Comparison of ENCODE assay signal across 9 cellular contexts in genomic region chr22:19149962-19150361, GRCh38. TPM values are rescaled to one million over a fixed set of nuclear protein-coding genes. Genes with fewer than 3 reads are reported as not detected.
DNase-seq lines count a peak whose midpoint lies in the region; ATAC-seq and TF ChIP-seq lines count a peak whose summit lies in the region.
"Had no signal": no experiment of that assay in that cellular context is flagged by ENCODE, and none has a peak within 500 bp of the region (broad histone marks: within the 10 kb centered on the region; RNA-seq: fewer than 3 reads in every experiment).

Gene GSC2, minus strand, starts transcription at chr22:19150292. Its CDS starts 9 bp downstream, at chr22:19150283.

- H3K4me1 ChIP-seq in mesodermal cell (ENCODE audit: control insufficient read depth, insufficient read depth, low read length, poor library complexity, severe bottlenecking) (no peaks in the 10 kb centered on the region), tibial nerve (peaks cover 0 to 18% (median 4%) of the 10 kb centered on the region in 4 donors)
- H3K4me1 ChIP-seq: BLaER1 had no signal

- WGBS in mesodermal cell (ENCODE audit: insufficient coverage in 2 of 2), 2 experiments, result 3 to 4% methylated on average over 34 to 55 of the region's 60 CpGs
- WGBS in tibial nerve, 2 donors, result no CpG with 5 or more reads among the region's 60 CpGs

- no peak within 1 kb of the TSS for H3K27ac Mint-ChIP-seq in activated naive CD8-positive, alpha-beta T cell
- H3K27ac Mint-ChIP-seq in activated naive CD8-positive, alpha-beta T cell treated with anti-CD3 and anti-CD28 coated beads, Interleukin-2, amount 50 U/mL, for 24 hours, result no peak within 1 kb of the TSS
- H3K27ac Mint-ChIP-seq in activated T-helper 2 cell treated with anti-CD3 and anti-CD28 coated beads, Interferon-gamma antibody, Interleukin-2, Interleukin-4, amounts not matched to agents 10 μg/mL and 5 μg/mL and 100 μg/mL, durations not matched to agents 14 hours and 24 hours and 36 hours, result no peak within 1 kb of the TSS

- intact Hi-C loops in activated T-helper 2 cell treated with anti-CD3 and anti-CD28 coated beads, Interferon-gamma antibody, Interleukin-2, Interleukin-4, amounts not matched to agents 10 μg/mL and 5 μg/mL and 100 μg/mL, durations not matched to agents 14 hours and 24 hours and 36 hours (cut with micrococcal nuclease), result loop anchor here (10.0 kb wide), 1 partner anchor 325 kb away; the partner anchor contains the start of genes CDC45 and UFD1

- no peak for TF ChIP-seq POLR2A in tibial nerve (IDR thresholded peaks at IDR 0.05)

- no peak for ATAC-seq in activated naive CD8-positive, alpha-beta T cell treated with anti-CD3 and anti-CD28 coated beads, Interleukin-2, amount 50 U/mL, for 24 hours
- no peak for ATAC-seq in GM18858 (IDR thresholded peaks at IDR 0.05; ENCODE audit: unreplicated experiment)

- peak within 1 kb of the TSS; percentile 75 for H3K4me3 Mint-ChIP-seq in activated naive CD8-positive, alpha-beta T cell
- no peak within 1 kb of the TSS for H3K4me3 Mint-ChIP-seq in activated naive CD8-positive, alpha-beta T cell treated with anti-CD3 and anti-CD28 coated beads, Interleukin-2, amount 50 U/mL, for 24 hours
- H3K4me3 Mint-ChIP-seq in activated T-helper 2 cell treated with anti-CD3 and anti-CD28 coated beads, Interferon-gamma antibody, Interleukin-2, Interleukin-4, amounts not matched to agents 10 μg/mL and 5 μg/mL and 100 μg/mL, durations not matched to agents 14 hours and 24 hours and 36 hours (ENCODE audit: low read depth), result peak within 1 kb of the TSS; percentile 70

- peak within 1 kb of the TSS; percentile 11 for H3K4me3 ChIP-seq in mesodermal cell (ENCODE audit: extremely low read depth, insufficient read depth, low read length, poor library complexity, severe bottlenecking)
- peak within 1 kb of the TSS in 3 of 4 donors; percentile 2 to 40 (median 12) for H3K4me3 ChIP-seq in tibial nerve
- H3K4me3 ChIP-seq: BLaER1 had no signal

- H3K36me3 ChIP-seq in mesodermal cell (ENCODE audit: control insufficient read depth, insufficient read depth, low read length) (no peaks in the 10 kb centered on the region), tibial nerve (no peaks in the 10 kb centered on the region)
- H3K36me3 ChIP-seq: BLaER1 had no signal

- H3K27me3 Mint-ChIP-seq in activated naive CD8-positive, alpha-beta T cell, result peaks cover 20% of the 10 kb centered on the region
- peaks cover 53% of the 10 kb centered on the region for H3K27me3 Mint-ChIP-seq in activated naive CD8-positive, alpha-beta T cell treated with anti-CD3 and anti-CD28 coated beads, Interleukin-2, amount 50 U/mL, for 24 hours
- peaks cover 53% of the 10 kb centered on the region for H3K27me3 Mint-ChIP-seq in activated T-helper 2 cell treated with anti-CD3 and anti-CD28 coated beads, Interferon-gamma antibody, Interleukin-2, Interleukin-4, amounts not matched to agents 10 μg/mL and 5 μg/mL and 100 μg/mL, durations not matched to agents 14 hours and 24 hours and 36 hours (ENCODE audit: low read depth)

- H3K27me3 ChIP-seq in tibial nerve, result peaks cover 0 to 56% of the 10 kb centered on the region in 2 donors

- DNase-seq in activated naive CD8-positive, alpha-beta T cell treated with anti-CD3 and anti-CD28 coated beads, Interleukin-2, amount 50 U/mL, for 24 hours, result no peak
- DNase-seq in activated T-helper 2 cell treated with anti-CD3 and anti-CD28 coated beads, Interferon-gamma antibody, Interleukin-2, Interleukin-4, amounts not matched to agents 10 μg/mL and 5 μg/mL and 100 μg/mL, durations not matched to agents 14 hours and 24 hours and 36 hours (ENCODE audit: low spot score), result no peak
- DNase-seq in tibial nerve (ENCODE audit: low spot score in 2 of 2), result no peak
- no peak for DNase-seq in UCSD-AML1 (lab: John Stamatoyannopoulos, UW; ENCODE audit: unreplicated experiment)
- DNase-seq in EL, result no peak

- no peak for TF ChIP-seq CTCF in tibial nerve (IDR thresholded peaks at IDR 0.05)

- TF ChIP-seq EP300 in tibial nerve (IDR thresholded peaks at IDR 0.05), result no peak

- no peaks in the 10 kb centered on the region for H3K9me3 ChIP-seq in mesodermal cell (ENCODE audit: control insufficient read depth, low read length)
- peaks cover 0 to 5% (median 0%) of the 10 kb centered on the region in 4 donors for H3K9me3 ChIP-seq in tibial nerve

- no peak within 1 kb of the TSS for H3K27ac ChIP-seq in mesodermal cell (ENCODE audit: low read depth, low read length, severe bottlenecking)
- H3K27ac ChIP-seq in tibial nerve, result no peak within 1 kb of the TSS
- H3K27ac ChIP-seq: BLaER1 had no signal

- peaks cover 10% of the 10 kb centered on the region for H3K4me1 Mint-ChIP-seq in activated naive CD8-positive, alpha-beta T cell (ENCODE audit: low read depth)
- peaks cover 7% of the 10 kb centered on the region for H3K4me1 Mint-ChIP-seq in activated naive CD8-positive, alpha-beta T cell treated with anti-CD3 and anti-CD28 coated beads, Interleukin-2, amount 50 U/mL, for 24 hours
- H3K4me1 Mint-ChIP-seq in activated T-helper 2 cell treated with anti-CD3 and anti-CD28 coated beads, Interferon-gamma antibody, Interleukin-2, Interleukin-4, amounts not matched to agents 10 μg/mL and 5 μg/mL and 100 μg/mL, durations not matched to agents 14 hours and 24 hours and 36 hours (ENCODE audit: low read depth), result peaks cover 3% of the 10 kb centered on the region

- H3K9me3 Mint-ChIP-seq in activated naive CD8-positive, alpha-beta T cell (ENCODE audit: low read depth), result no peaks in the 10 kb centered on the region
- H3K9me3 Mint-ChIP-seq in activated naive CD8-positive, alpha-beta T cell treated with anti-CD3 and anti-CD28 coated beads, Interleukin-2, amount 50 U/mL, for 24 hours, result no peaks in the 10 kb centered on the region
- H3K9me3 Mint-ChIP-seq in activated T-helper 2 cell treated with anti-CD3 and anti-CD28 coated beads, Interferon-gamma antibody, Interleukin-2, Interleukin-4, amounts not matched to agents 10 μg/mL and 5 μg/mL and 100 μg/mL, durations not matched to agents 14 hours and 24 hours and 36 hours, result no peaks in the 10 kb centered on the region

- no peaks in the 10 kb centered on the region for H3K36me3 Mint-ChIP-seq in activated naive CD8-positive, alpha-beta T cell
- H3K36me3 Mint-ChIP-seq in activated naive CD8-positive, alpha-beta T cell treated with anti-CD3 and anti-CD28 coated beads, Interleukin-2, amount 50 U/mL, for 24 hours (ENCODE audit: low read depth), result no peaks in the 10 kb centered on the region
- H3K36me3 Mint-ChIP-seq in activated T-helper 2 cell treated with anti-CD3 and anti-CD28 coated beads, Interferon-gamma antibody, Interleukin-2, Interleukin-4, amounts not matched to agents 10 μg/mL and 5 μg/mL and 100 μg/mL, durations not matched to agents 14 hours and 24 hours and 36 hours (ENCODE audit: low read depth), result peaks cover 3% of the 10 kb centered on the region

RNA-seq across cellular contexts. Expression of gene GSC2, which starts in this region (rescaled TPM):
- total RNA-seq in activated T-helper 2 cell treated with anti-CD3 and anti-CD28 coated beads, Interferon-gamma antibody, Interleukin-2, Interleukin-4, amounts not matched to agents 10 μg/mL and 5 μg/mL and 100 μg/mL, durations not matched to agents 14 hours and 24 hours and 36 hours, result not detected in 2 replicates
- polyA plus RNA-seq in mesodermal cell (2013, experiment 1 of 2), result not detected
- polyA plus RNA-seq in mesodermal cell (2013, experiment 2 of 2), result not detected
- total RNA-seq in tibial nerve, result not detected
